In the genomic region with DNA sequence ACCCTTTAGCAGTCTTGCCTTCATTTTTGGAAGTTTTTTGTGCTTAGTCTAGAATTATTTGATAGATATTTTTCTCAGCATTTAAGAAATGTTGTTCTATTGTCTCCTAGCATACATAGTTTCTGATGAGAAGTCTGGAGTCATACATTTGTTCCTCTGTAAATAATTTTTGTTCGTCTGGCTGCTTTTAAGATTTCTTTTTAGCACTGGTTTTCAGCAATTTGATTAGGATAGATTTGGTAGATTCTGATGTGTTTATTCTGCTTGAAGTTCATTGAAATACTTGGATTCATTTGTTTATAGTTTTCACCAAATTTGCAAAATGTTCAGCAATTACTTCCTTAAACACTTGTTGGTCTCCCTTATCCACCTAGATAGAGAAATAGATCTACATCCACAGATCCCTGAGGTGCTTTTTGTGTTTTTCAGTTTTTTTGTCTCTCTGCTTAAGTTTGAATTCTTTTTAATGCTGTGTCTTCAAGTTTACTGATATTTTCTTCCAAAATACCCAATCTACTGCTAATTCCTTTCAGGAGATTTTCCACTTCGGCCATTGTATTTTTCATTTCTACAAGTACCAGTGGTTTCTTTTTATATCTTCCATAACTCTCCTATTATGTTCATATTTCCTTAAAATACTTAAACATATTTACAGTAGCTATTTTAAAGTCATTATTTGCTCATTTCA, we compare ENCODE assay signal across 19 cellular contexts.
A peak's percentile ranks its signal among the peaks of the same experiment; 100 is the strongest.
DNase-seq lines count a peak whose midpoint lies in the region; ATAC-seq, FAIRE-seq and TF ChIP-seq lines count a peak whose summit lies in the region.
"Had no signal": no experiment of that assay in that cellular context is flagged by ENCODE, and none has a peak within 500 bp of the region (broad histone marks: within the 10 kb centered on the region; RNA-seq: fewer than 3 reads in every experiment).

No MANE protein-coding gene starts in this region.

- H3K79me2 ChIP-seq in HepG2 (ENCODE audit: insufficient read depth, low read length) (no peaks in the 10 kb centered on the region), GM12878 (ENCODE audit: control insufficient read depth, insufficient read depth, low read length) (no peaks in the 10 kb centered on the region)

- no TSS peak for BruUV-seq in HepG2 (replicated peaks; lab: Mats Ljungman, UMichigan)
- no TSS peak for BruUV-seq in GM12878 (replicated peaks; lab: Mats Ljungman, UMichigan)

- H3K36me3 ChIP-seq in HepG2 (replicated peaks in 1 of 2; ENCODE audit: control insufficient read depth in 1 of 2, insufficient read depth in 2 of 2, low read length in 2 of 2) (no peaks in the 10 kb centered on the region), right lobe of liver (no peaks in the 10 kb centered on the region), GM12878 (ENCODE audit: control insufficient read depth in 2 of 2, insufficient read depth in 2 of 2, low read length in 1 of 2) (no peaks in the 10 kb centered on the region), gastroesophageal sphincter (peaks cover 0 to 20% of the 10 kb centered on the region in 2 donors)

- POLR2A ChIA-PET in HepG2 (lab: Yijun Ruan, JAX), result no interaction called here
- POLR2A ChIA-PET in GM12878 (lab: Charles Lee), result no interaction called here

- no peak for TF ChIP-seq POLR2A in HepG2 (IDR thresholded peaks at IDR 0.05; ENCODE audit: insufficient read depth in 1 of 2, low read depth in 2 of 2, low read length in 2 of 2)
- TF ChIP-seq POLR2A in right lobe of liver (IDR thresholded peaks at IDR 0.05), result no peak
- TF ChIP-seq POLR2A in GM12878 (IDR thresholded peaks at IDR 0.05; ENCODE audit: low read depth, low read length), result no peak
- TF ChIP-seq POLR2A in gastroesophageal sphincter (IDR thresholded peaks at IDR 0.05), result no peak

- no peak overlapping the region for H3K4me3 ChIP-seq in HepG2 (replicated peaks in 1 of 3; ENCODE audit: insufficient read depth in 1 of 3, low read depth in 2 of 3, low read length in 3 of 3)
- H3K4me3 ChIP-seq in right lobe of liver, result no peak overlapping the region
- no peak overlapping the region for H3K4me3 ChIP-seq in GM12878
- no peak overlapping the region for H3K4me3 ChIP-seq in gastroesophageal sphincter

- H3K9ac ChIP-seq in HepG2 (ENCODE audit: insufficient read depth, low read depth, low read length), result no peak overlapping the region
- no peak overlapping the region for H3K9ac ChIP-seq in GM12878 (ENCODE audit: control insufficient read depth, insufficient read depth, low read length)
- H3K9ac ChIP-seq: SK-N-SH had no signal

- in situ Hi-C loops in HepG2 (cut with HindIII; ENCODE audit: extremely low pct_ligation_motif_present, low pct_unique_long_range_greater_than_20kb) (no loop called here), GM12878 (cut with MboI) (no loop called here), KBM-7 (cut with MboI; ENCODE audit: low pct_unique_long_range_greater_than_20kb, low sequenced_read_pairs) (no loop called here)

- H3K4me1 ChIP-seq in HepG2 (ENCODE audit: insufficient read depth, low read length), result no peaks in the 10 kb centered on the region
- no peaks in the 10 kb centered on the region for H3K4me1 ChIP-seq in right lobe of liver
- no peaks in the 10 kb centered on the region for H3K4me1 ChIP-seq in GM12878 (ENCODE audit: control insufficient read depth, insufficient read depth, low read length)
- H3K4me1 ChIP-seq in gastroesophageal sphincter, result peaks cover 0 to 9% (median 0%) of the 10 kb centered on the region in 3 donors
- H3K4me1 ChIP-seq: Caco-2 had no signal

- intact Hi-C loops in HepG2 (cut with micrococcal nuclease; ENCODE audit: unreplicated experiment), result no loop called here
- intact Hi-C loops in right lobe of liver (cut with DNase I), result no loop called here
- intact Hi-C loops in GM12878 (cut with micrococcal nuclease; ENCODE audit: unreplicated experiment), result no loop called here

- 16% methylated on average over 2 of the region's 2 CpGs for whole genome bisulfite sequencing in HepG2 (ENCODE audit: low lambda C conversion rate)
- WGBS in right lobe of liver (ENCODE audit: insufficient coverage, low coverage, low lambda C conversion rate, missing lambda C conversion rate), result 96% methylated on average over 2 of the region's 2 CpGs
- 62% methylated on average over 2 of the region's 2 CpGs for WGBS in GM12878 (ENCODE audit: insufficient coverage, insufficient replicate concordance, low lambda C conversion rate, missing lambda C conversion rate)
- WGBS in gastroesophageal sphincter (ENCODE audit: low coverage in 1 of 2), 2 donors, result 96 to 100% methylated on average over 2 of the region's 2 CpGs

- H4K20me1 ChIP-seq in HepG2 (ENCODE audit: insufficient read depth, low read length) (no peaks in the 10 kb centered on the region), GM12878 (ENCODE audit: control insufficient read depth, insufficient read depth) (no peaks in the 10 kb centered on the region)

- H3K27me3 ChIP-seq in HepG2 (ENCODE audit: control insufficient read depth in 1 of 2, insufficient read depth in 2 of 2, low read length in 2 of 2) (peaks cover 0 to 4% of the 10 kb centered on the region in 2 experiments; a peak in 2 of 5 replicates), right lobe of liver (no peaks in the 10 kb centered on the region), GM12878 (replicated peaks in 1 of 2; ENCODE audit: control insufficient read depth in 2 of 2, insufficient read depth in 2 of 2, low read length in 1 of 2) (no peaks in the 10 kb centered on the region), gastroesophageal sphincter (no peaks in the 10 kb centered on the region)

- TF ChIP-seq CTCF in HepG2 (CRISPR knock-in tag; IDR thresholded peaks at IDR 0.05) (no peak), right lobe of liver (IDR thresholded peaks at IDR 0.05) (no peak), GM12878 (IDR thresholded peaks at IDR 0.05 in 2 of 3, conservative IDR thresholded peaks at IDR 0.05 in 1 of 3; ENCODE audit: control insufficient read depth in 2 of 3, extremely low read depth in 1 of 3, insufficient read depth in 1 of 3, low read depth in 3 of 3, low read length in 3 of 3) (no peak), gastroesophageal sphincter (IDR thresholded peaks at IDR 0.05) (no peak)

- ATAC-seq in HepG2 (no peak), right lobe of liver (no peak), GM12878 (no peak), gastroesophageal sphincter (no peak)
- ATAC-seq: Panc1 had no signal

- no peak overlapping the region for H2AFZ ChIP-seq in HepG2 (ENCODE audit: low read length)
- H2AFZ ChIP-seq in GM12878 (ENCODE audit: control insufficient read depth, low read depth, low read length), result no peak overlapping the region

- no peak for TF ChIP-seq RAD21 in HepG2 (CRISPR knock-in tag; IDR thresholded peaks at IDR 0.05)
- no peak for TF ChIP-seq RAD21 in GM12878 (IDR thresholded peaks at IDR 0.05; ENCODE audit: insufficient read depth, low read depth, low read length)

- H3K9me3 ChIP-seq in HepG2 (ENCODE audit: low read length) (peaks cover 13% of the 10 kb centered on the region), right lobe of liver (peaks cover 0 to 6% (median 0%) of the 10 kb centered on the region in 4 donors), GM12878 (replicated peaks; ENCODE audit: control insufficient read depth, insufficient read depth, low read length) (peaks cover 4% of the 10 kb centered on the region; the same call in 1 of the 3 replicates), gastroesophageal sphincter (peaks cover 0 to 26% (median 0%) of the 10 kb centered on the region in 3 donors)

- CTCF ChIA-PET in HepG2 (lab: Yijun Ruan, JAX; ENCODE audit: low intra/inter-chr PET ratio, low total read pairs) (no interaction called here), GM12878 (lab: Yijun Ruan, JAX) (no interaction called here)

- SMC1A ChIA-PET in GM12878 (lab: Charles Lee; ENCODE audit: uncharacterized antibody, unreplicated experiment), result no interaction called here

- no peak for DNase-seq in HepG2 (ENCODE audit: low spot score)
- no peak for DNase-seq in right lobe of liver
- peak; percentile 14 for DNase-seq in MV-4-11 (lab: John Stamatoyannopoulos, UW)
- DNase-seq in GM12878 (ENCODE audit: low read depth, low spot score), result no peak
- no peak for DNase-seq in KBM-7
- DNase-seq in HPDE6-E6E7 (ENCODE audit: extremely low spot score), result no peak
- DNase-seq: Caco-2; CD4-positive, alpha-beta memory T cell; DMS 273 treated with DMSO at 0.1 percent for 48 hours; NCI-H1105 treated with DMSO at 0.1 percent for 48 hours; NCI-H2029 treated with DMSO at 0.1 percent for 48 hours; NCI-H446; NCI-H526; SIG-M5; SK-N-SH had no signal

- RAD21 ChIA-PET in GM12878 (lab: Charles Lee; ENCODE audit: unreplicated experiment), result no interaction called here

- H3K4me2 ChIP-seq in HepG2 (ENCODE audit: low read depth, low read length) (no peak overlapping the region), GM12878 (ENCODE audit: control insufficient read depth, insufficient read depth) (no peak overlapping the region)
- H3K4me2 ChIP-seq: SK-N-SH had no signal

- TF ChIP-seq EP300 in HepG2 (IDR thresholded peaks at IDR 0.05; ENCODE audit: low read depth in 2 of 2, low read length in 2 of 2) (no peak), HepG2 (CRISPR knock-in tag; IDR thresholded peaks at IDR 0.05; ENCODE audit: borderline replicate concordance) (no peak), GM12878 (IDR thresholded peaks at IDR 0.05; ENCODE audit: borderline replicate concordance in 1 of 2, control insufficient read depth in 1 of 2, low read depth in 2 of 2, low read length in 2 of 2) (no peak), gastroesophageal sphincter (IDR thresholded peaks at IDR 0.05) (no peak)

- FAIRE-seq in HepG2 (lab: Jason Lieb, UNC) (no peak), GM12878 (lab: Jason Lieb, UNC) (no peak)
- FAIRE-seq: GM12892, H1 had no signal

- no peak overlapping the region for H3K27ac ChIP-seq in HepG2 (ENCODE audit: extremely low read length, insufficient read depth, low read length)
- no peak overlapping the region for H3K27ac ChIP-seq in right lobe of liver
- no peak overlapping the region for H3K27ac ChIP-seq in GM12878 (ENCODE audit: control insufficient read depth, insufficient read depth)
- no peak overlapping the region for H3K27ac ChIP-seq in gastroesophageal sphincter

TF ChIP-seq in HepG2, 621 proteins besides CTCF, POLR2A, EP300 and RAD21:
- TF ChIP-seq ZNF317 (CRISPR knock-in tag; IDR thresholded peaks at IDR 0.05) (peak; percentile 96), ZNF780A (CRISPR knock-in tag; IDR thresholded peaks at IDR 0.05) (no peak)
TF ChIP-seq in HepG2: peak in this region for 1.

TF ChIP-seq in GM12878, 131 proteins besides CTCF, POLR2A, EP300 and RAD21:
- TF ChIP-seq CBX5 (IDR thresholded peaks at IDR 0.05; ENCODE audit: low read depth), result 0 out of 2 replicates have a peak, but pooled peaks have one; percentile 43
- no peak for TF ChIP-seq KAT2A (conservative IDR thresholded peaks at IDR 0.05; ENCODE audit: control insufficient read depth, low read depth, low read length)
